6 cellular contexts compared by ENCODE assay signal in the genomic region with DNA sequence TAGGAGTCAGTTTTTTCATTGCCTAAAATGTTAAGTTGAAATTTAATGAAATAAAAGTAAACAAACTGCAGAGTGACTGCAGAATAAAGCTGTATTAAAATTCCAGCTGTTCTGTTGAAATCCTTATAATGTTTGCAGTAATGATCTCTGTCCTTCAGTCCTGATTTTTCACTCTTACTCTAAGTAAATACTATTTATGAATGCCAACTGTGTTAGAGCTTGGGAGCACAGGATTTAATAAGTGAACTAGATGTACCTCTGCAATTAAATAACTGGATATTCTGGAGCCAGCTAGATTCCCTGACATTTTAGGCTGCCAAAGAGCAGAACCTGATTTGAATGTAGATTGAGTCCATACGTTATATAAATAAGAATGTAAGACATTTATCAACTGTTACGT. TPM values are rescaled to one million over a fixed set of nuclear protein-coding genes. Genes with fewer than 3 reads are reported as not detected.
"Had no signal": no experiment of that assay in that cellular context is flagged by ENCODE, and none has a peak within 500 bp of the region (broad histone marks: within the 10 kb centered on the region; RNA-seq: fewer than 3 reads in every experiment).

No MANE protein-coding gene starts in this region.

RNA-seq across cellular contexts. Expression of gene TBC1D3G, which starts 7.9 kb away (rescaled TPM):
- total RNA-seq: GM23338, H1, H9, HFFc6, HT1080, IMR-90 had no signal
- polyA plus RNA-seq: GM23338, IMR-90 had no signal

RNA-seq across cellular contexts. Expression of gene TBC1D3I, which starts 51.4 kb away (rescaled TPM):
- total RNA-seq: GM23338, H1, IMR-90 had no signal
